In the genomic region with DNA sequence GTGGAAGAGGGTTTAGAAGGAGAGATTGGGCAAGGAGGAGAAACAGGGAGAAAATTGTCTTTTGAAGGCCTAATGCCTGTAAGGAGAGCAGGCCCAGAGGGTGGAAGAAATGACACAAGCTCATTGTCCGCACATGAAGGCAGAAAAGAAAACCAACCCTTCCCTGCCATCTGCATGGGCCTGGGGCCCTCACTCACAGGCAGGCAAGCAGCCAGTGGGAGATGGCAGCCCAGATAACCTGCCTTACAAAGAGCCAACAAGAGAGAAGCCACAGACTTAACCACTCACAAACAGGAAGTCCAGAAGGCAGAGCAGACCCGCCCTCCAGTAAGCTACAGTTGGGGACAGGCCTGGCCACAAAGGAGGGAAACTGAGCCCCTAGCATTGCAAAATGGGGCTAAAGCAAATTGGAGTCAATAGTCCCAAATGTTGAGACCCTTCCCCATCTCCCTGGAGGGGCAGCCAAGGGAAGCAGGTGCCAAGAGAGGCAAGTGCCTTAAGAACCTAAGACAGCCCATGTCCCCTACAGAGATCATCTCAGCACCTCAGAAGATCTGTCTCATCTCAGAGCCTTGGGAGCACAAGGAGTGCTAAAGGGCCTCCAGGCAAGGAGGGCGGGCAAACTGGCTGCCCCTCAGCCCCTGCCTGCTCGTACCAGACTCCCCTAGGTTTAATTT, we compare ENCODE assay signal across 8 cellular contexts. TPM values are rescaled to one million over a fixed set of nuclear protein-coding genes. Genes with fewer than 3 reads are reported as not detected.
DNase-seq lines count a peak whose midpoint lies in the region; ATAC-seq and TF ChIP-seq lines count a peak whose summit lies in the region.
"Had no signal": no experiment of that assay in that cellular context is flagged by ENCODE, and none has a peak within 500 bp of the region (broad histone marks: within the 10 kb centered on the region; RNA-seq: fewer than 3 reads in every experiment).

No MANE protein-coding gene starts in this region.

- peaks cover 19% of the 10 kb centered on the region for H3K27me3 Mint-ChIP-seq in activated naive CD8-positive, alpha-beta T cell treated with anti-CD3 and anti-CD28 coated beads for 36 hours
- no peaks in the 10 kb centered on the region for H3K27me3 Mint-ChIP-seq in natural killer cell treated with Interleukin-12 subunit alpha and Interleukin-12 subunit beta and Interleukin-15 and Interleukin-18, amount 100 ng/mL, for 72 hours

- H3K4me3 Mint-ChIP-seq in activated naive CD8-positive, alpha-beta T cell treated with anti-CD3 and anti-CD28 coated beads for 36 hours = peak overlapping the region; percentile 100
- peak overlapping the region; percentile 80 for H3K4me3 Mint-ChIP-seq in natural killer cell treated with Interleukin-12 subunit alpha and Interleukin-12 subunit beta and Interleukin-15 and Interleukin-18, amount 100 ng/mL, for 72 hours

- H3K27me3 ChIP-seq in WERI-Rb-1 (ENCODE audit: insufficient read depth, low read depth, severe bottlenecking) = no peaks in the 10 kb centered on the region

- peak overlapping the region; percentile 100 for H3K27ac Mint-ChIP-seq in activated naive CD8-positive, alpha-beta T cell treated with anti-CD3 and anti-CD28 coated beads for 36 hours
- peak overlapping the region; percentile 100 for H3K27ac Mint-ChIP-seq in natural killer cell treated with Interleukin-12 subunit alpha and Interleukin-12 subunit beta and Interleukin-15 and Interleukin-18, amount 100 ng/mL, for 72 hours

- ATAC-seq in GM21529 (IDR thresholded peaks at IDR 0.05; ENCODE audit: unreplicated experiment) = peak; percentile 19
- ATAC-seq in natural killer cell treated with Interleukin-12 subunit alpha and Interleukin-12 subunit beta and Interleukin-15 and Interleukin-18, amount 100 ng/mL, for 72 hours = peak in 1 of 2 donors; percentile 21

- no peak for TF ChIP-seq CTCF in WERI-Rb-1 (IDR thresholded peaks at IDR 0.05; ENCODE audit: low read depth, low read length)

- H3K36me3 ChIP-seq in WERI-Rb-1 = no peaks in the 10 kb centered on the region

- H3K9me3 Mint-ChIP-seq in activated naive CD8-positive, alpha-beta T cell treated with anti-CD3 and anti-CD28 coated beads for 36 hours = peaks cover 9% of the 10 kb centered on the region
- no peaks in the 10 kb centered on the region for H3K9me3 Mint-ChIP-seq in natural killer cell treated with Interleukin-12 subunit alpha and Interleukin-12 subunit beta and Interleukin-15 and Interleukin-18, amount 100 ng/mL, for 72 hours

- DNase-seq in RPMI8226 (peak; percentile 87), NCI-H82 (lab: John Stamatoyannopoulos, UW) (no peak), DMS153 (lab: John Stamatoyannopoulos, UW) (no peak), WERI-Rb-1 (no peak)
- DNase-seq in activated naive CD8-positive, alpha-beta T cell treated with anti-CD3 and anti-CD28 coated beads for 36 hours = peak; percentile 74
- peak; percentile 73 for DNase-seq in natural killer cell treated with Interleukin-12 subunit alpha and Interleukin-12 subunit beta and Interleukin-15 and Interleukin-18, amount 100 ng/mL, for 72 hours (ENCODE audit: low spot score)

- no peak overlapping the region for H3K4me3 ChIP-seq in WERI-Rb-1 (ENCODE audit: low read depth, low read length)

- H3K27ac ChIP-seq in WERI-Rb-1 = no peak overlapping the region

- H3K9me3 ChIP-seq in WERI-Rb-1 (ENCODE audit: severe bottlenecking) = no peaks in the 10 kb centered on the region

- H3K36me3 Mint-ChIP-seq in activated naive CD8-positive, alpha-beta T cell treated with anti-CD3 and anti-CD28 coated beads for 36 hours = peaks cover 66% of the 10 kb centered on the region
- H3K36me3 Mint-ChIP-seq in natural killer cell treated with Interleukin-12 subunit alpha and Interleukin-12 subunit beta and Interleukin-15 and Interleukin-18, amount 100 ng/mL, for 72 hours = peaks cover 22% of the 10 kb centered on the region

- peaks cover 49% of the 10 kb centered on the region for H3K4me1 Mint-ChIP-seq in activated naive CD8-positive, alpha-beta T cell treated with anti-CD3 and anti-CD28 coated beads for 36 hours
- H3K4me1 Mint-ChIP-seq in natural killer cell treated with Interleukin-12 subunit alpha and Interleukin-12 subunit beta and Interleukin-15 and Interleukin-18, amount 100 ng/mL, for 72 hours (ENCODE audit: low read depth in 2 of 2) = peaks cover 79 to 82% of the 10 kb centered on the region in 2 donors

RNA-seq across cellular contexts. Expression of gene TSPOAP1, which starts 7.3 kb away (rescaled TPM):
- total RNA-seq in activated naive CD8-positive, alpha-beta T cell treated with anti-CD3 and anti-CD28 coated beads for 36 hours = 10 to 100 TPM; 13.7 to 15.4 TPM
- 10 to 100 TPM; 54.0 to 82.3 TPM for total RNA-seq in natural killer cell treated with Interleukin-12 subunit alpha and Interleukin-12 subunit beta and Interleukin-15 and Interleukin-18, amount 100 ng/mL, for 72 hours
- total RNA-seq: pulmonary artery endothelial cell had no signal

RNA-seq across cellular contexts. Expression of gene SUPT4H1, which starts 16.1 kb away (rescaled TPM):
- total RNA-seq in activated naive CD8-positive, alpha-beta T cell treated with anti-CD3 and anti-CD28 coated beads for 36 hours = 100 to 1,000 TPM; 136 to 139 TPM
- 100 to 1,000 TPM in 1 of 2 donors, 10 to 100 TPM in 1; 84.0 to 143 TPM for total RNA-seq in natural killer cell treated with Interleukin-12 subunit alpha and Interleukin-12 subunit beta and Interleukin-15 and Interleukin-18, amount 100 ng/mL, for 72 hours

RNA-seq across cellular contexts. Expression of gene MPO, which starts 55.2 kb away (rescaled TPM):
- total RNA-seq in activated naive CD8-positive, alpha-beta T cell treated with anti-CD3 and anti-CD28 coated beads for 36 hours = not detected
- not detected for total RNA-seq in natural killer cell treated with Interleukin-12 subunit alpha and Interleukin-12 subunit beta and Interleukin-15 and Interleukin-18, amount 100 ng/mL, for 72 hours

Comparison
In these comparisons a context has a peak if more than half of its experiments do, and no peak if none do; other contexts are left out.
1. DNase-seq: peak in RPMI8226 (single experiment), activated naive CD8-positive, alpha-beta T cell treated with anti-CD3 and anti-CD28 coated beads for 36 hours (single experiment) and natural killer cell treated with Interleukin-12 subunit alpha and Interleukin-12 subunit beta and Interleukin-15 and Interleukin-18, amount 100 ng/mL, for 72 hours (single experiment); none in NCI-H82 (single experiment), DMS153 (single experiment) and WERI-Rb-1 (single experiment).